Comparison of ENCODE assay signal across 18 cellular contexts in the genomic region with DNA sequence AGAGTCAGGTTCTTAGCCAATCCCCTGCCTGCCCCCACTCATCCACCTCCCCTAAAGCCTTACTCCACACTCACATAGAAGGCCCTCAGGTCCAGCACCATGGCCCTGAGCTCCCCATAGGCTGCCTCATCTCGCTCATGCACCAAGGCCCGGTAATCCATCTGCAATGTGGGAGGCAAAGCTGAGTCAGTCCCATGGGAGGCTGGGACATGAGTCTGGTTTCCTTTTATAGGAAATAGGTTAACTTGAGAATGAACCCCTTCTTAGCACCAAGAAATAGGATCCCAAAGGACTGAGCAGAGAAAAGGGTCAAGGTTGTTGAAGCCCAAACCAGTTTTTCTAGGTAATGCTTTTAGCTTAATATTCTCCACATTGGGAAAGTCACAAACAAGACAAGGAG. TPM values are rescaled to one million over a fixed set of nuclear protein-coding genes. Genes with fewer than 3 reads are reported as not detected.
DNase-seq lines count a peak whose midpoint lies in the region; ATAC-seq and TF ChIP-seq lines count a peak whose summit lies in the region.
"Had no signal": no experiment of that assay in that cellular context is flagged by ENCODE, and none has a peak within 500 bp of the region (broad histone marks: within the 10 kb centered on the region; RNA-seq: fewer than 3 reads in every experiment).

No MANE protein-coding gene starts in this region.

- no peak overlapping the region for H3K4me3 ChIP-seq in AG10803 (ENCODE audit: low read length)
- H3K4me3 ChIP-seq: gastrocnemius medialis, mucosa of descending colon had no signal

- peak; percentile 36 for DNase-seq in AG10803 (ENCODE audit: low read depth)
- peak; percentile 61 for DNase-seq in EL
- DNase-seq in activated T-helper 2 cell treated with anti-CD3 and anti-CD28 coated beads, Interferon-gamma antibody, Interleukin-2, Interleukin-4, amounts not matched to agents 10 μg/mL and 5 μg/mL and 100 μg/mL, durations not matched to agents 14 hours and 24 hours and 36 hours (ENCODE audit: low spot score), result no peak
- DNase-seq in kidney tubule cell (ENCODE audit: low spot score), result peak; percentile 36
- DNase-seq in NCI-H128 (lab: John Stamatoyannopoulos, UW; ENCODE audit: unreplicated experiment), result no peak
- DNase-seq in stimulated activated CD4-positive, alpha-beta T cell treated with anti-CD3 and anti-CD28 coated beads, Interleukin-4, amount 100 ng/mL, for 4 hours, result no peak
- DNase-seq in UCSD-AML1 (lab: John Stamatoyannopoulos, UW; ENCODE audit: unreplicated experiment), result no peak
- DNase-seq: anterior cingulate cortex; gastrocnemius medialis; kidney; mucosa of descending colon; NCI-H1417; NCI-H510A; stimulated activated CD4-positive, alpha-beta T cell treated with anti-CD3 and anti-CD28 coated beads, Interleukin-2, amount 100 ng/mL, for 48 hours; T-helper 17 cell had no signal

- H3K4me3 Mint-ChIP-seq in activated T-helper 2 cell treated with anti-CD3 and anti-CD28 coated beads, Interferon-gamma antibody, Interleukin-2, Interleukin-4, amounts not matched to agents 10 μg/mL and 5 μg/mL and 100 μg/mL, durations not matched to agents 14 hours and 24 hours and 36 hours (ENCODE audit: low read depth), result peak overlapping the region; percentile 0

- peaks cover 71% of the 10 kb centered on the region for H3K36me3 Mint-ChIP-seq in activated T-helper 2 cell treated with anti-CD3 and anti-CD28 coated beads, Interferon-gamma antibody, Interleukin-2, Interleukin-4, amounts not matched to agents 10 μg/mL and 5 μg/mL and 100 μg/mL, durations not matched to agents 14 hours and 24 hours and 36 hours (ENCODE audit: low read depth)

- H3K27me3 Mint-ChIP-seq in activated T-helper 2 cell treated with anti-CD3 and anti-CD28 coated beads, Interferon-gamma antibody, Interleukin-2, Interleukin-4, amounts not matched to agents 10 μg/mL and 5 μg/mL and 100 μg/mL, durations not matched to agents 14 hours and 24 hours and 36 hours (ENCODE audit: low read depth), result no peaks in the 10 kb centered on the region
- H3K27me3 Mint-ChIP-seq: stimulated activated memory B cell treated with anti-CD40 and anti-IgM and Interleukin-4, amounts not matched to agents 10 μg/mL and 1 μg/mL and 100 μg/mL, for 72 hours; T-helper 17 cell had no signal

- intact Hi-C loops in activated T-helper 2 cell treated with anti-CD3 and anti-CD28 coated beads, Interferon-gamma antibody, Interleukin-2, Interleukin-4, amounts not matched to agents 10 μg/mL and 5 μg/mL and 100 μg/mL, durations not matched to agents 14 hours and 24 hours and 36 hours (cut with micrococcal nuclease), result loop anchor here (5.0 kb wide), 1 partner anchor 69 kb away; the partner anchor contains the start of gene CHMP4A

- H3K9me3 Mint-ChIP-seq in activated T-helper 2 cell treated with anti-CD3 and anti-CD28 coated beads, Interferon-gamma antibody, Interleukin-2, Interleukin-4, amounts not matched to agents 10 μg/mL and 5 μg/mL and 100 μg/mL, durations not matched to agents 14 hours and 24 hours and 36 hours, result no peaks in the 10 kb centered on the region
- H3K9me3 Mint-ChIP-seq: stimulated activated memory B cell treated with anti-CD40 and anti-IgM and Interleukin-4, amounts not matched to agents 10 μg/mL and 1 μg/mL and 100 μg/mL, for 72 hours had no signal

- no peak overlapping the region for H3K27ac Mint-ChIP-seq in activated T-helper 2 cell treated with anti-CD3 and anti-CD28 coated beads, Interferon-gamma antibody, Interleukin-2, Interleukin-4, amounts not matched to agents 10 μg/mL and 5 μg/mL and 100 μg/mL, durations not matched to agents 14 hours and 24 hours and 36 hours
- H3K27ac Mint-ChIP-seq: stimulated activated memory B cell treated with anti-CD40 and anti-IgM and Interleukin-4, amounts not matched to agents 10 μg/mL and 1 μg/mL and 100 μg/mL, for 72 hours had no signal

- TF ChIP-seq CTCF in AG10803 (conservative IDR thresholded peaks at IDR 0.05; ENCODE audit: low read length), result no peak

- peaks cover 50% of the 10 kb centered on the region for H3K4me1 Mint-ChIP-seq in activated T-helper 2 cell treated with anti-CD3 and anti-CD28 coated beads, Interferon-gamma antibody, Interleukin-2, Interleukin-4, amounts not matched to agents 10 μg/mL and 5 μg/mL and 100 μg/mL, durations not matched to agents 14 hours and 24 hours and 36 hours (ENCODE audit: low read depth)

- no peak for ATAC-seq in GM18858 (IDR thresholded peaks at IDR 0.05; ENCODE audit: unreplicated experiment)
- ATAC-seq: gastrocnemius medialis; HepG2; mucosa of descending colon; stimulated activated memory B cell treated with anti-CD40 and anti-IgM and Interleukin-4, amounts not matched to agents 10 μg/mL and 1 μg/mL and 100 μg/mL, for 72 hours; T-helper 17 cell had no signal

RNA-seq across cellular contexts. Expression of gene EMC9, which starts 2.1 kb away (rescaled TPM):
- total RNA-seq in activated T-helper 2 cell treated with anti-CD3 and anti-CD28 coated beads, Interferon-gamma antibody, Interleukin-2, Interleukin-4, amounts not matched to agents 10 μg/mL and 5 μg/mL and 100 μg/mL, durations not matched to agents 14 hours and 24 hours and 36 hours, result 26.4 and 30.4 TPM in 2 replicates

RNA-seq across cellular contexts. Expression of gene PSME2, which starts 2.9 kb away (rescaled TPM):
- 567 TPM in 2 replicates for total RNA-seq in activated T-helper 2 cell treated with anti-CD3 and anti-CD28 coated beads, Interferon-gamma antibody, Interleukin-2, Interleukin-4, amounts not matched to agents 10 μg/mL and 5 μg/mL and 100 μg/mL, durations not matched to agents 14 hours and 24 hours and 36 hours

RNA-seq across cellular contexts. Expression of gene RNF31, which starts 3.8 kb away (rescaled TPM):
- 80.4 and 92.0 TPM in 2 replicates for total RNA-seq in activated T-helper 2 cell treated with anti-CD3 and anti-CD28 coated beads, Interferon-gamma antibody, Interleukin-2, Interleukin-4, amounts not matched to agents 10 μg/mL and 5 μg/mL and 100 μg/mL, durations not matched to agents 14 hours and 24 hours and 36 hours

RNA-seq across cellular contexts. Expression of gene PSME1, which starts 7.5 kb away (rescaled TPM):
- 340 and 342 TPM in 2 replicates for total RNA-seq in activated T-helper 2 cell treated with anti-CD3 and anti-CD28 coated beads, Interferon-gamma antibody, Interleukin-2, Interleukin-4, amounts not matched to agents 10 μg/mL and 5 μg/mL and 100 μg/mL, durations not matched to agents 14 hours and 24 hours and 36 hours

RNA-seq across cellular contexts. Expression of gene FITM1, which starts 13.1 kb away (rescaled TPM):
- total RNA-seq in activated T-helper 2 cell treated with anti-CD3 and anti-CD28 coated beads, Interferon-gamma antibody, Interleukin-2, Interleukin-4, amounts not matched to agents 10 μg/mL and 5 μg/mL and 100 μg/mL, durations not matched to agents 14 hours and 24 hours and 36 hours, result 1.0 and 1.2 TPM in 2 replicates

Comparison
In these comparisons a context has a peak if more than half of its experiments do, and no peak if none do; other contexts are left out.
1. DNase-seq: peak in AG10803 (single experiment), EL (single experiment) and kidney tubule cell (single experiment); none in activated T-helper 2 cell treated with anti-CD3 and anti-CD28 coated beads, Interferon-gamma antibody, Interleukin-2, Interleukin-4, amounts not matched to agents 10 μg/mL and 5 μg/mL and 100 μg/mL, durations not matched to agents 14 hours and 24 hours and 36 hours (single experiment), NCI-H128 (single experiment), stimulated activated CD4-positive, alpha-beta T cell treated with anti-CD3 and anti-CD28 coated beads, Interleukin-4, amount 100 ng/mL, for 4 hours (0 of 2) and UCSD-AML1 (single experiment).